Comparison of ENCODE assay signal across 21 cellular contexts in the genomic region with DNA sequence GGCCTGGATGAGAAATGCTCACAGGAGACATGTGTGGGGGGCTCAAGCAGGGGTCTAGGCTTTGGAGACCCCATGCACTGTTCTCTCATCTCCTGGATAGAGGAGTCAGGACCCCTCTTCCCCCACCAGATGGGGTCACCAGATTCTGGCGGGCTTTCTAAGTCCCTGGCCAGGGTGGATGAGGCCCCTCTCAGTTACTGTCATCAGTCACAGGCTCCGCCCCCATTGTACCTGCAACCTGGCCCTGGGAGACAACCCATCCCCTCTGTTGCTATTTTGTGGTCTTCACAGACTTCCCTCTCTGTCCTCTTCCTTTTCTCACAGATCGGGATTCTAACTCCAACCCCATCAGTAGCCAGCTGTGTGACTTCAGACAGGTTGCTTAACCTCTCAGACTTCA. TPM values are rescaled to one million over a fixed set of nuclear protein-coding genes. Genes with fewer than 3 reads are reported as not detected.
A peak's percentile ranks its signal among the peaks of the same experiment; 100 is the strongest.
DNase-seq lines count a peak whose midpoint lies in the region; ATAC-seq, FAIRE-seq and TF ChIP-seq lines count a peak whose summit lies in the region.
"Had no signal": no experiment of that assay in that cellular context is flagged by ENCODE, and none has a peak within 500 bp of the region (broad histone marks: within the 10 kb centered on the region; RNA-seq: fewer than 3 reads in every experiment).

No MANE protein-coding gene starts in this region.

- H3K36me3 Mint-ChIP-seq in Caco-2 (ENCODE audit: insufficient read depth, unreplicated experiment): no peaks in the 10 kb centered on the region
- H3K36me3 Mint-ChIP-seq in activated naive CD8-positive, alpha-beta T cell treated with anti-CD3 and anti-CD28 coated beads, Interleukin-2, amount 50 U/mL, for 24 hours (ENCODE audit: low read depth): no peaks in the 10 kb centered on the region
- no peaks in the 10 kb centered on the region for H3K36me3 Mint-ChIP-seq in activated CD4-positive, alpha-beta T cell treated with anti-CD3 and anti-CD28 coated beads, Interleukin-2, amount 10 ng/mL, durations not matched to agents 24 days and 14 days (ENCODE audit: low read depth)

- peaks cover 3% of the 10 kb centered on the region for H3K9me1 ChIP-seq in K562 (ENCODE audit: control insufficient read depth, insufficient read depth, low read length)

- no peak for FAIRE-seq in K562 (lab: Jason Lieb, UNC)
- FAIRE-seq: D721Med, GM12892, GM19239 had no signal

- no peak overlapping the region for H3K27ac Mint-ChIP-seq in Caco-2 (ENCODE audit: unreplicated experiment)
- H3K27ac Mint-ChIP-seq in activated naive CD8-positive, alpha-beta T cell treated with anti-CD3 and anti-CD28 coated beads, Interleukin-2, amount 50 U/mL, for 24 hours: no peak overlapping the region
- H3K27ac Mint-ChIP-seq in activated CD4-positive, alpha-beta T cell treated with anti-CD3 and anti-CD28 coated beads, Interleukin-2, amount 10 ng/mL, durations not matched to agents 24 days and 14 days: no peak overlapping the region
- H3K27ac Mint-ChIP-seq: CD4-positive, alpha-beta T cell; HFFc6 had no signal

- H3K9me3 ChIP-seq in heart right ventricle: no peaks in the 10 kb centered on the region
- no peaks in the 10 kb centered on the region for H3K9me3 ChIP-seq in right cardiac atrium (ENCODE audit: control insufficient read depth, low read length)
- no peaks in the 10 kb centered on the region for H3K9me3 ChIP-seq in Caco-2
- H3K9me3 ChIP-seq in K562 (replicated peaks; ENCODE audit: control insufficient read depth, insufficient read depth, low read depth, low read length): no peaks in the 10 kb centered on the region
- H3K9me3 ChIP-seq in neural cell (ENCODE audit: low read length): no peaks in the 10 kb centered on the region

- no peak overlapping the region for H2AFZ ChIP-seq in K562 (ENCODE audit: low read depth, low read length)
- H2AFZ ChIP-seq in neural cell (ENCODE audit: low read depth, low read length): no peak overlapping the region

- TF ChIP-seq RAD21 in K562 (CRISPR knock-in tag; conservative IDR thresholded peaks at IDR 0.05 in 1 of 2, IDR thresholded peaks at IDR 0.05 in 1 of 2) (no peak), neural cell (conservative IDR thresholded peaks at IDR 0.05) (no peak)

- H3K4me3 ChIP-seq in heart right ventricle (peak overlapping the region in 9 of 10 donors; percentile 69 to 96 (median 86)), right cardiac atrium (ENCODE audit: low read length) (no peak overlapping the region), Caco-2 (ENCODE audit: low read depth, low read length) (no peak overlapping the region), K562 (no peak overlapping the region), neural cell (ENCODE audit: low read length) (peak overlapping the region; percentile 91)

- H3K27me3 ChIP-seq in heart right ventricle (peaks cover 0 to 70% (median 13%) of the 10 kb centered on the region in 7 donors), right cardiac atrium (ENCODE audit: control insufficient read depth, insufficient read depth) (no peaks in the 10 kb centered on the region), Caco-2 (replicated peaks; ENCODE audit: control insufficient read depth, insufficient read depth, low read length) (peaks cover 3% of the 10 kb centered on the region), K562 (ENCODE audit: control insufficient read depth in 2 of 2, insufficient read depth in 2 of 2, low read length in 2 of 2) (peaks cover 26 to 58% of the 10 kb centered on the region in 2 experiments), neural cell (ENCODE audit: insufficient read depth, low read depth, low read length) (peaks cover 15% of the 10 kb centered on the region)

- CTCF ChIA-PET in Caco-2 (lab: Charles Lee): no interaction called here
- CTCF ChIA-PET in K562 (lab: Yijun Ruan, JAX; ENCODE audit: low intra/inter-chr PET ratio): no interaction called here

- no peak for TF ChIP-seq POLR2A in K562 (conservative IDR thresholded peaks at IDR 0.05)

- H3F3A ChIP-seq in neural cell (ENCODE audit: insufficient read depth, low read length, poor library complexity, severe bottlenecking): no peaks in the 10 kb centered on the region

- no peaks in the 10 kb centered on the region for H3K79me2 ChIP-seq in K562 (ENCODE audit: control insufficient read depth, insufficient read depth, low read length)
- no peaks in the 10 kb centered on the region for H3K79me2 ChIP-seq in neural cell (replicated peaks; ENCODE audit: insufficient read depth, low read length)

- in situ Hi-C loops in K562 (cut with MboI): no loop called here

- POLR2A ChIA-PET in Caco-2 (lab: Charles Lee) (no interaction called here), K562 (lab: Yijun Ruan, JAX) (no interaction called here)

- DNase-seq in heart right ventricle: no peak
- no peak for DNase-seq in right cardiac atrium
- DNase-seq in Caco-2: no peak
- DNase-seq in K562 (ENCODE audit: extremely low read depth in 1 of 4, low spot score in 3 of 4): no peak
- DNase-seq in activated naive CD8-positive, alpha-beta T cell treated with anti-CD3 and anti-CD28 coated beads, Interleukin-2, amount 50 U/mL, for 24 hours: no peak
- no peak for DNase-seq in activated CD4-positive, alpha-beta T cell treated with anti-CD3 and anti-CD28 coated beads, Interleukin-2, amount 10 ng/mL, durations not matched to agents 24 days and 14 days
- DNase-seq: ACHN; C1 segment of cervical spinal cord; CD4-positive, alpha-beta T cell; DMS153; DMS79 treated with DMSO at 0.1 percent for 48 hours; EL; GDM1; HCEC 1CT; HFFc6 had no signal

- peak overlapping the region in 7 of 10 donors; percentile 87 to 98 (median 95) for H3K27ac ChIP-seq in heart right ventricle
- H3K27ac ChIP-seq in right cardiac atrium (ENCODE audit: low read length): no peak overlapping the region
- H3K27ac ChIP-seq in K562 (ENCODE audit: extremely low read depth, low read depth, low read length): no peak overlapping the region
- H3K27ac ChIP-seq in neural cell (ENCODE audit: low read length): no peak overlapping the region
- H3K27ac ChIP-seq: HL-60 had no signal

- H3K4me2 ChIP-seq in K562 (ENCODE audit: insufficient read depth, low read length): no peak overlapping the region
- H3K4me2 ChIP-seq in neural cell (ENCODE audit: low read length): no peak overlapping the region

- peaks cover 21% of the 10 kb centered on the region for H3K27me3 Mint-ChIP-seq in Caco-2 (ENCODE audit: insufficient read depth, unreplicated experiment)
- peaks cover 68% of the 10 kb centered on the region for H3K27me3 Mint-ChIP-seq in activated naive CD8-positive, alpha-beta T cell treated with anti-CD3 and anti-CD28 coated beads, Interleukin-2, amount 50 U/mL, for 24 hours
- peaks cover 59% of the 10 kb centered on the region for H3K27me3 Mint-ChIP-seq in activated CD4-positive, alpha-beta T cell treated with anti-CD3 and anti-CD28 coated beads, Interleukin-2, amount 10 ng/mL, durations not matched to agents 24 days and 14 days

- BruUV-seq in Caco-2 (replicated peaks; lab: Mats Ljungman, UMichigan) (no TSS peak), K562 (replicated peaks; lab: Mats Ljungman, UMichigan) (no TSS peak)

- TF ChIP-seq EP300 in K562 (IDR thresholded peaks at IDR 0.05; ENCODE audit: low read length): no peak
- no peak for TF ChIP-seq EP300 in neural cell (conservative IDR thresholded peaks at IDR 0.05; ENCODE audit: poor library complexity, severe bottlenecking)

- no peaks in the 10 kb centered on the region for H3K9me2 ChIP-seq in neural cell (ENCODE audit: insufficient read depth, low read length)

- H3K36me3 ChIP-seq in heart right ventricle: peaks cover 0 to 2% (median 0%) of the 10 kb centered on the region in 9 donors
- H3K36me3 ChIP-seq in Caco-2 (ENCODE audit: control insufficient read depth, insufficient read depth, low read length): no peaks in the 10 kb centered on the region
- no peaks in the 10 kb centered on the region for H3K36me3 ChIP-seq in K562 (ENCODE audit: control insufficient read depth, insufficient read depth, low read length)
- H3K36me3 ChIP-seq in neural cell (ENCODE audit: insufficient read depth, low read length): no peaks in the 10 kb centered on the region

- 73 to 84% methylated on average over 3 of the region's 3 CpGs for WGBS in heart right ventricle, 2 donors
- 81% methylated on average over 3 of the region's 3 CpGs for WGBS in right cardiac atrium
- 0% methylated on average over 3 of the region's 3 CpGs for WGBS in K562 (ENCODE audit: insufficient coverage, low coverage, missing lambda C conversion rate)

- no peaks in the 10 kb centered on the region for H3K9me3 Mint-ChIP-seq in Caco-2 (ENCODE audit: unreplicated experiment)
- no peaks in the 10 kb centered on the region for H3K9me3 Mint-ChIP-seq in activated naive CD8-positive, alpha-beta T cell treated with anti-CD3 and anti-CD28 coated beads, Interleukin-2, amount 50 U/mL, for 24 hours
- H3K9me3 Mint-ChIP-seq in activated CD4-positive, alpha-beta T cell treated with anti-CD3 and anti-CD28 coated beads, Interleukin-2, amount 10 ng/mL, durations not matched to agents 24 days and 14 days: no peaks in the 10 kb centered on the region
- H3K9me3 Mint-ChIP-seq: CD4-positive, alpha-beta T cell; HFFc6 had no signal

- intact Hi-C loops in heart right ventricle (cut with DNase I): loop anchor here in 1 of 10 donors (5.0 kb wide), 1 partner anchor 129 kb away; no protein-coding TSS in a partner anchor
- intact Hi-C loops in right cardiac atrium (cut with DNase I): no loop called here
- intact Hi-C loops in Caco-2 (cut with micrococcal nuclease; ENCODE audit: unreplicated experiment): no loop called here
- intact Hi-C loops in K562 (cut with micrococcal nuclease): no loop called here
- intact Hi-C loops in activated CD4-positive, alpha-beta T cell treated with anti-CD3 and anti-CD28 coated beads, Interleukin-2, amount 10 ng/mL, durations not matched to agents 24 days and 14 days (cut with micrococcal nuclease): no loop called here

- H3K4me3 Mint-ChIP-seq in Caco-2 (ENCODE audit: unreplicated experiment): peak overlapping the region; percentile 32
- no peak overlapping the region for H3K4me3 Mint-ChIP-seq in activated naive CD8-positive, alpha-beta T cell treated with anti-CD3 and anti-CD28 coated beads, Interleukin-2, amount 50 U/mL, for 24 hours
- no peak overlapping the region for H3K4me3 Mint-ChIP-seq in activated CD4-positive, alpha-beta T cell treated with anti-CD3 and anti-CD28 coated beads, Interleukin-2, amount 10 ng/mL, durations not matched to agents 24 days and 14 days
- H3K4me3 Mint-ChIP-seq: HFFc6 had no signal

- H4K20me1 ChIP-seq in K562 (replicated peaks; ENCODE audit: control insufficient read depth, insufficient read depth, low read length) (peaks cover 8% of the 10 kb centered on the region), neural cell (ENCODE audit: insufficient read depth) (no peaks in the 10 kb centered on the region)

- peaks cover 3 to 86% (median 54%) of the 10 kb centered on the region in 9 donors for H3K4me1 ChIP-seq in heart right ventricle
- peaks cover 2% of the 10 kb centered on the region for H3K4me1 ChIP-seq in right cardiac atrium (ENCODE audit: control insufficient read depth, insufficient read depth, low read length)
- peaks cover 10% of the 10 kb centered on the region for H3K4me1 ChIP-seq in Caco-2
- peaks cover 0 to 19% of the 10 kb centered on the region in 2 experiments; a peak in 2 of 5 replicates for H3K4me1 ChIP-seq in K562 (replicated peaks in 1 of 2; ENCODE audit: control insufficient read depth in 2 of 2, insufficient read depth in 2 of 2, low read length in 2 of 2)

- ATAC-seq in heart right ventricle (no peak), right cardiac atrium (no peak), K562 (no peak), HG03439 (IDR thresholded peaks at IDR 0.05; ENCODE audit: unreplicated experiment) (no peak)
- ATAC-seq in activated naive CD8-positive, alpha-beta T cell treated with anti-CD3 and anti-CD28 coated beads, Interleukin-2, amount 50 U/mL, for 24 hours: no peak

- no peak overlapping the region for H3K9ac ChIP-seq in K562 (ENCODE audit: insufficient read depth in 1 of 2, low read depth in 2 of 2, low read length in 2 of 2)
- H3K9ac ChIP-seq in neural cell (ENCODE audit: low read length): no peak overlapping the region

- peaks cover 10% of the 10 kb centered on the region for H3K4me1 Mint-ChIP-seq in Caco-2 (ENCODE audit: low read depth, unreplicated experiment)
- peaks cover 6% of the 10 kb centered on the region for H3K4me1 Mint-ChIP-seq in activated naive CD8-positive, alpha-beta T cell treated with anti-CD3 and anti-CD28 coated beads, Interleukin-2, amount 50 U/mL, for 24 hours
- peaks cover 2% of the 10 kb centered on the region for H3K4me1 Mint-ChIP-seq in activated CD4-positive, alpha-beta T cell treated with anti-CD3 and anti-CD28 coated beads, Interleukin-2, amount 10 ng/mL, durations not matched to agents 24 days and 14 days

- no peak for TF ChIP-seq CTCF in heart right ventricle (IDR thresholded peaks at IDR 0.05)
- TF ChIP-seq CTCF in Caco-2 (IDR thresholded peaks at IDR 0.05; ENCODE audit: insufficient read depth in 1 of 2, low read depth in 1 of 2, low read length in 1 of 2, severe bottlenecking in 1 of 2, unreplicated experiment in 1 of 2): no peak
- no peak for TF ChIP-seq CTCF in K562 (IDR thresholded peaks at IDR 0.05 in 2 of 3, conservative IDR thresholded peaks at IDR 0.05 in 1 of 3; ENCODE audit: insufficient read depth in 2 of 3, low read depth in 1 of 3, low read length in 3 of 3)
- no peak for TF ChIP-seq CTCF in neural cell (IDR thresholded peaks at IDR 0.05; ENCODE audit: poor library complexity, severe bottlenecking)

RNA-seq across cellular contexts. Expression of a gene that starts 33.5 kb away (rescaled TPM):
- total RNA-seq in heart right ventricle (100 to 1,000 TPM; 336 to 821 (median 630) TPM), right cardiac atrium (100 to 1,000 TPM in 1 of 4 donors, 10 to 100 TPM in 3; 53.5 to 155 (median 97.3) TPM), Caco-2 (2022) (6.7 and 10.7 TPM in 2 replicates), K562 (2014; rRNA removed) (0.18 and 0.37 TPM in 2 replicates), K562 (2014; rRNA removed; fragmentation: Illumina TruSeq; extraction: Trizol) (0.22 and 0.62 TPM in 2 replicates), K562 (2015; rRNA removed; fragmentation: Illumina TruSeq; extraction: Trizol) (0.14 and 0.26 TPM in 2 replicates), K562 (2021) (0.85 and 0.95 TPM in 2 replicates)
- polyA plus RNA-seq in heart right ventricle (100 to 1,000 TPM; 286 to 507 TPM), right cardiac atrium (164 TPM), K562 (2011; rRNA removed) (0.24 and 0.61 TPM in 2 replicates), K562 (2014; fragmentation: Illumina TruSeq; extraction: Trizol) (0.14 and 0.28 TPM in 2 replicates), K562 (2014; fragmentation: Nextera tagmentation; extraction: Ambion mirVana) (under 1 TPM; 0.06 to 0.07 TPM), K562 (2014; rRNA removed) (0.53 and 0.81 TPM in 2 replicates), neural cell (507 and 592 TPM in 2 replicates)
- 1.3 and 1.9 TPM in 2 replicates for total RNA-seq in K562 (2011; cell fraction: chromatin; rRNA removed; ENCODE audit: low replicate concordance)
- total RNA-seq in K562 (2011; cell fraction: nucleolus; rRNA removed): 1.8 TPM in 2 replicates
- total RNA-seq in K562 (2011; cell fraction: nucleoplasm; rRNA removed): 0.51 and 2.0 TPM in 2 replicates
- 0.65 and 0.98 TPM in 2 replicates for polyA plus RNA-seq in K562 (2011; cell fraction: cytosol; rRNA removed)
- 2.1 and 3.5 TPM in 2 replicates for polyA plus RNA-seq in K562 (2011; cell fraction: nucleus; rRNA removed)
- polyA plus RNA-seq in K562 (2012): 0.85 and 1.0 TPM in 2 replicates
- 0.24 and 0.42 TPM in 2 replicates for polyA minus RNA-seq in K562 (2011; rRNA and poly(A)+ RNA removed)
- 1.4 TPM in 1 of 2 replicates, not detected in the other for polyA minus RNA-seq in K562 (2011; cell fraction: cytosol; rRNA and poly(A)+ RNA removed)
- 1.2 TPM in 2 replicates for polyA minus RNA-seq in K562 (2011; cell fraction: nucleus; rRNA and poly(A)+ RNA removed)
- 346 and 414 TPM in 2 replicates for polyA minus RNA-seq in neural cell
- total RNA-seq in activated CD4-positive, alpha-beta T cell treated with anti-CD3 and anti-CD28 coated beads, Interleukin-2, amount 10 ng/mL, durations not matched to agents 24 days and 14 days: 1.7 TPM in 2 replicates

RNA-seq across cellular contexts. Expression of a gene that starts 48.9 kb away (rescaled TPM):
- total RNA-seq in heart right ventricle: 10 to 100 TPM in 8 of 10 donors, 1 to 10 TPM in 2; 8.9 to 16.0 (median 11.8) TPM
- polyA plus RNA-seq in heart right ventricle: 10 to 100 TPM; 11.8 to 18.9 TPM
- total RNA-seq in right cardiac atrium: 10 to 100 TPM in 2 of 4 donors, 1 to 10 TPM in 2; 9.7 to 12.4 (median 11.1) TPM
- 8.5 TPM for polyA plus RNA-seq in right cardiac atrium
- total RNA-seq in Caco-2 (2022): 34.9 and 41.7 TPM in 2 replicates
- 102 and 113 TPM in 2 replicates for total RNA-seq in K562 (2011; cell fraction: chromatin; rRNA removed; ENCODE audit: low replicate concordance)
- total RNA-seq in K562 (2011; cell fraction: nucleolus; rRNA removed): 84.7 and 97.7 TPM in 2 replicates
- 88.4 and 88.6 TPM in 2 replicates for total RNA-seq in K562 (2011; cell fraction: nucleoplasm; rRNA removed)
- total RNA-seq in K562 (2014; rRNA removed): 28.1 and 33.9 TPM in 2 replicates
- 19.8 and 21.4 TPM in 2 replicates for total RNA-seq in K562 (2014; rRNA removed; fragmentation: Illumina TruSeq; extraction: Trizol)
- 19.3 and 20.2 TPM in 2 replicates for total RNA-seq in K562 (2015; rRNA removed; fragmentation: Illumina TruSeq; extraction: Trizol)
- total RNA-seq in K562 (2021): 24.4 and 28.5 TPM in 2 replicates
- 23.7 and 29.2 TPM in 2 replicates for polyA plus RNA-seq in K562 (2011; rRNA removed)
- 11.1 and 23.6 TPM in 2 replicates for polyA plus RNA-seq in K562 (2011; cell fraction: cytosol; rRNA removed)
- polyA plus RNA-seq in K562 (2011; cell fraction: nucleus; rRNA removed): 78.8 and 120 TPM in 2 replicates
- 17.5 and 21.5 TPM in 2 replicates for polyA plus RNA-seq in K562 (2012)
- 18.3 and 19.3 TPM in 2 replicates for polyA plus RNA-seq in K562 (2014; fragmentation: Illumina TruSeq; extraction: Trizol)
- 1 to 10 TPM; 9.2 to 9.6 TPM for polyA plus RNA-seq in K562 (2014; fragmentation: Nextera tagmentation; extraction: Ambion mirVana)
- polyA plus RNA-seq in K562 (2014; rRNA removed): 37.2 and 40.9 TPM in 2 replicates
- polyA minus RNA-seq in K562 (2011; rRNA and poly(A)+ RNA removed): 25.0 and 25.3 TPM in 2 replicates
- polyA minus RNA-seq in K562 (2011; cell fraction: cytosol; rRNA and poly(A)+ RNA removed): 9.0 and 16.0 TPM in 2 replicates
- polyA minus RNA-seq in K562 (2011; cell fraction: nucleus; rRNA and poly(A)+ RNA removed): 47.0 and 59.0 TPM in 2 replicates
- 59.4 and 61.2 TPM in 2 replicates for polyA plus RNA-seq in neural cell
- polyA minus RNA-seq in neural cell: 34.6 and 36.9 TPM in 2 replicates
- 33.4 and 34.4 TPM in 2 replicates for total RNA-seq in activated CD4-positive, alpha-beta T cell treated with anti-CD3 and anti-CD28 coated beads, Interleukin-2, amount 10 ng/mL, durations not matched to agents 24 days and 14 days

Comparison
In these comparisons a context has a peak if more than half of its experiments do, and no peak if none do; other contexts are left out.
1. H3K27ac ChIP-seq: peak in heart right ventricle (7 of 10); none in right cardiac atrium (single experiment), K562 (single experiment) and neural cell (single experiment).
2. H3K4me3 ChIP-seq: peak in heart right ventricle (9 of 10) and neural cell (single experiment); none in right cardiac atrium (single experiment), Caco-2 (single experiment) and K562 (single experiment).